ENCODE assay signal across 17 cellular contexts in genomic region chr6:12295558-12296254, GRCh38. TPM values are rescaled to one million over a fixed set of nuclear protein-coding genes. Genes with fewer than 3 reads are reported as not detected.
DNase-seq lines count a peak whose midpoint lies in the region; ATAC-seq, FAIRE-seq and TF ChIP-seq lines count a peak whose summit lies in the region.
"Had no signal": no experiment of that assay in that cellular context is flagged by ENCODE, and none has a peak within 500 bp of the region (broad histone marks: within the 10 kb centered on the region; RNA-seq: fewer than 3 reads in every experiment).

No MANE protein-coding gene starts in this region.

- no peaks in the 10 kb centered on the region; the same call in 2 of the 3 replicates for H3K9me3 Mint-ChIP-seq in GM23338
- H3K9me3 Mint-ChIP-seq: activated CD4-positive, alpha-beta memory T cell treated with anti-CD3 and anti-CD28 coated beads for 36 hours had no signal

- H3K27me3 ChIP-seq in GM23338 (ENCODE audit: insufficient read depth) (peaks cover 11% of the 10 kb centered on the region), ascending aorta (no peaks in the 10 kb centered on the region), stomach (peaks cover 0 to 20% (median 12%) of the 10 kb centered on the region in 3 donors), vagina (no peaks in the 10 kb centered on the region)

- ATAC-seq in GM23338 = 0 out of 3 replicates have a peak, but pooled peaks have one; percentile 9
- no peak for ATAC-seq in GM21390 (IDR thresholded peaks at IDR 0.05; ENCODE audit: unreplicated experiment)
- no peak for ATAC-seq in HG02840 (IDR thresholded peaks at IDR 0.05; ENCODE audit: low FRiP score, unreplicated experiment)
- ATAC-seq: left ventricle myocardium superior had no signal

- peaks cover 11% of the 10 kb centered on the region for H3K27me3 Mint-ChIP-seq in GM23338 (ENCODE audit: insufficient read depth, low read depth, poor library complexity)

- H3K79me2 ChIP-seq in GM23338 (replicated peaks; ENCODE audit: insufficient read depth) = no peaks in the 10 kb centered on the region

- WGBS in stomach, 5 donors = 50 to 70% (median 62%) methylated on average over 13 to 14 of the region's 14 CpGs

- TF ChIP-seq CTCF in GM23338 (conservative IDR thresholded peaks at IDR 0.05; ENCODE audit: low read depth in 2 of 2) (peak in 1 of 2 experiments; percentile 20; a peak in 1 of 4 replicates), ascending aorta (IDR thresholded peaks at IDR 0.05) (no peak), foreskin fibroblast (IDR thresholded peaks at IDR 0.05; ENCODE audit: low read depth, low read length) (no peak), stomach (IDR thresholded peaks at IDR 0.05) (no peak), vagina (IDR thresholded peaks at IDR 0.05) (no peak)

- H2AFZ ChIP-seq in GM23338 = peak overlapping the region; percentile 82

- H3K27ac Mint-ChIP-seq in GM23338 = no peak overlapping the region
- H3K27ac Mint-ChIP-seq: activated CD4-positive, alpha-beta memory T cell treated with anti-CD3 and anti-CD28 coated beads for 36 hours had no signal

- no peak overlapping the region for H3K4me3 ChIP-seq in GM23338
- H3K4me3 ChIP-seq in ascending aorta = peak overlapping the region; percentile 11 to 40
- peak overlapping the region; percentile 16 to 26 for H3K4me3 ChIP-seq in foreskin fibroblast (ENCODE audit: low read depth in 1 of 2, low read length in 2 of 2)
- peak overlapping the region in 1 of 4 donors; percentile 18 for H3K4me3 ChIP-seq in stomach
- no peak overlapping the region for H3K4me3 ChIP-seq in vagina
- H3K4me3 ChIP-seq: HAP-1 had no signal

- H3K9me2 ChIP-seq in GM23338 (ENCODE audit: insufficient read depth) = no peaks in the 10 kb centered on the region

- intact Hi-C loops in ascending aorta (cut with DNase I) = loop anchor here (2.0 to 10.0 kb wide), 2 partner anchors 49 to 89 kb away; no protein-coding TSS in a partner anchor
- intact Hi-C loops in stomach (cut with DNase I; ENCODE audit: low total_unique reads) = no loop called here
- intact Hi-C loops in vagina (cut with DNase I) = loop anchor here (10.0 kb wide), 1 partner anchor 309 kb away; no protein-coding TSS in a partner anchor

- H3K36me3 ChIP-seq in GM23338 (ENCODE audit: insufficient read depth) (no peaks in the 10 kb centered on the region), ascending aorta (no peaks in the 10 kb centered on the region), stomach (no peaks in the 10 kb centered on the region), vagina (no peaks in the 10 kb centered on the region)
- H3K36me3 ChIP-seq: HAP-1 had no signal

- no peaks in the 10 kb centered on the region for H3F3A ChIP-seq in GM23338 (replicated peaks; ENCODE audit: low read depth)

- TF ChIP-seq EP300 in stomach (IDR thresholded peaks at IDR 0.05) = no peak

- H3K4me1 Mint-ChIP-seq in GM23338 = peaks cover 23% of the 10 kb centered on the region

- H3K9me3 ChIP-seq in ascending aorta (no peaks in the 10 kb centered on the region), stomach (no peaks in the 10 kb centered on the region), vagina (no peaks in the 10 kb centered on the region)
- H3K9me3 ChIP-seq: HAP-1 had no signal

- H3K27ac ChIP-seq in GM23338 (ENCODE audit: low read depth) = no peak overlapping the region
- peak overlapping the region; percentile 81 to 85 for H3K27ac ChIP-seq in ascending aorta
- peak overlapping the region in 4 of 5 donors; percentile 30 to 78 (median 48) for H3K27ac ChIP-seq in stomach
- H3K27ac ChIP-seq in vagina = no peak overlapping the region
- H3K27ac ChIP-seq: C4-2B had no signal

- H4K20me1 ChIP-seq in GM23338 (replicated peaks; ENCODE audit: insufficient read depth) = no peaks in the 10 kb centered on the region

- H3K4me3 Mint-ChIP-seq in GM23338 = no peak overlapping the region
- H3K4me3 Mint-ChIP-seq: activated CD4-positive, alpha-beta memory T cell treated with anti-CD3 and anti-CD28 coated beads for 36 hours had no signal

- FAIRE-seq in frontal cortex (lab: Jason Lieb, UNC) = no peak

- H3K4me2 ChIP-seq in GM23338 = no peak overlapping the region

- peak; percentile 12 for DNase-seq in GM23338 (ENCODE audit: low spot score)
- no peak for DNase-seq in ascending aorta (ENCODE audit: low spot score in 2 of 2)
- DNase-seq in foreskin fibroblast = no peak
- no peak for DNase-seq in stomach
- no peak for DNase-seq in vagina (ENCODE audit: extremely low spot score in 2 of 2)
- no peak for DNase-seq in frontal cortex (ENCODE audit: low spot score in 2 of 2)
- DNase-seq: activated CD4-positive, alpha-beta memory T cell treated with anti-CD3 and anti-CD28 coated beads for 36 hours; DMS79 treated with DMSO at 0.1 percent for 48 hours; left ventricle myocardium superior; NCI-H2171; retina; stimulated activated CD4-positive, alpha-beta T cell treated with anti-CD3 and anti-CD28 coated beads, Interleukin-2, amount 100 ng/mL, for 48 hours; stimulated activated CD8-positive, alpha-beta memory T cell treated with anti-CD3 and anti-CD28 coated beads, Interleukin-4, amount 100 ng/mL, for 48 hours had no signal

- no peaks in the 10 kb centered on the region for H3K36me3 Mint-ChIP-seq in GM23338 (ENCODE audit: low read depth)
- H3K36me3 Mint-ChIP-seq: activated CD4-positive, alpha-beta memory T cell treated with anti-CD3 and anti-CD28 coated beads for 36 hours had no signal

- H3K4me1 ChIP-seq in GM23338 (ENCODE audit: insufficient read depth) (peaks cover 16% of the 10 kb centered on the region), ascending aorta (peaks cover 8 to 39% of the 10 kb centered on the region in 2 donors), stomach (peaks cover 3 to 44% (median 25%) of the 10 kb centered on the region in 4 donors), vagina (peaks cover 12% of the 10 kb centered on the region)
- H3K4me1 ChIP-seq: HAP-1 had no signal

- TF ChIP-seq POLR2A in stomach (IDR thresholded peaks at IDR 0.05) (no peak), vagina (IDR thresholded peaks at IDR 0.05) (no peak)

TF ChIP-seq in GM23338, 12 proteins besides CTCF, POLR2A, EP300 and RAD21 (continues in another document):
- TF ChIP-seq POLR2AphosphoS5 (IDR thresholded peaks at IDR 0.05; ENCODE audit: low read depth) = no peak
- no peak for TF ChIP-seq JUNB (IDR thresholded peaks at IDR 0.05; ENCODE audit: unreplicated experiment)
- TF ChIP-seq ZNF114 (CRISPR knock-in tag; IDR thresholded peaks at IDR 0.05) = no peak
- no peak for TF ChIP-seq ETS1 (IDR thresholded peaks at IDR 0.05)
- TF ChIP-seq EZH2 (IDR thresholded peaks at IDR 0.05; ENCODE audit: low read depth, unreplicated experiment) = no peak
- no peak for TF ChIP-seq EZH2phosphoT487 (IDR thresholded peaks at IDR 0.05; ENCODE audit: unreplicated experiment)
- no peak for TF ChIP-seq CREB1 (CRISPR knock-in tag; IDR thresholded peaks at IDR 0.05; ENCODE audit: low read depth)
- TF ChIP-seq ZNF331 (CRISPR knock-in tag; IDR thresholded peaks at IDR 0.05; ENCODE audit: low read depth) = no peak

RNA-seq across cellular contexts. Expression of gene EDN1, which starts 5.5 kb away (rescaled TPM):
- total RNA-seq in GM23338 (2014; rRNA removed; shearing (Covaris generic)) = 0.58 and 0.80 TPM in 2 replicates
- polyA plus RNA-seq in GM23338 (2016; fragmentation: Nextera tagmentation; extraction: Ambion mirVana) (1.1 and 1.2 TPM in 2 replicates), stomach (1 to 10 TPM; 4.4 to 6.5 (median 6.1) TPM)
- total RNA-seq in ascending aorta (27.8 TPM), stomach (10 to 100 TPM in 4 of 5 donors, under 1 TPM in 1; 0.58 to 95.1 (median 19.1) TPM), vagina (7.1 TPM), frontal cortex (4.9 TPM)
- total RNA-seq: activated CD4-positive, alpha-beta memory T cell treated with anti-CD3 and anti-CD28 coated beads for 36 hours had no signal

Comparison
In these comparisons a context has a peak if more than half of its experiments do, and no peak if none do; other contexts are left out.
1. H3K27ac ChIP-seq: peak in ascending aorta (2 of 2) and stomach (4 of 5); none in GM23338 (single experiment) and vagina (single experiment).
2. H3K4me3 ChIP-seq: peak in ascending aorta (2 of 2) and foreskin fibroblast (2 of 2); none in GM23338 (single experiment) and vagina (0 of 2).